Comparison of ENCODE assay signal across 18 cellular contexts in the genomic region with DNA sequence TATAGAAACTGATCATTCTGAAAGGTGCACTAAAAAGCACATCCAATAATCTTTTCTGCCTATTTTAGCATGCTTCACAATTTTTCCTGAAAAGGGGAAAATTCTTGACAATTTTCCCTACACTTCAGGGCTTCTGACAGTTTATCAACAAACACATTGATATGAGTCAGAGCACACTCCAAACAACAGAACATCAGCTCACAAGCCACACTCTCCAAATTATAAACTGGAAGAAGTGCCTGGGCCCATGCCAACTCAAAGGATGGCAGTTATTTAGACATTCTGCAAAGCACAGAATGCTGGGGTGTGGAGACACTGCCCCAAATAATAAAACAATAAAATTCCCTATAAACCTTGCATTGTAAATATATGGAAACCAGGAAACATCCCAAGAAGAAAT.
A peak's percentile ranks its signal among the peaks of the same experiment; 100 is the strongest.
DNase-seq lines count a peak whose midpoint lies in the region; ATAC-seq and TF ChIP-seq lines count a peak whose summit lies in the region.
"Had no signal": no experiment of that assay in that cellular context is flagged by ENCODE, and none has a peak within 500 bp of the region (broad histone marks: within the 10 kb centered on the region; RNA-seq: fewer than 3 reads in every experiment).

No MANE protein-coding gene starts in this region.

- intact Hi-C loops in PC-3 (cut with micrococcal nuclease), result no loop called here
- intact Hi-C loops in A673 (cut with micrococcal nuclease; ENCODE audit: unreplicated experiment), result no loop called here

- H3K4me2 ChIP-seq in PC-3 (ENCODE audit: low read length), result no peak overlapping the region

- H3K4me3 ChIP-seq in LNCaP clone FGC (ENCODE audit: low read depth, low read length), result 0 out of 2 replicates have a peak overlapping the region, but pooled peaks have one; percentile 13
- no peak overlapping the region for H3K4me3 ChIP-seq in PC-3 (ENCODE audit: low read length)
- H3K4me3 ChIP-seq in A673 (ENCODE audit: low read depth, low read length, poor library complexity, severe bottlenecking), result no peak overlapping the region
- no peak overlapping the region for H3K4me3 ChIP-seq in brain microvascular endothelial cell (ENCODE audit: low read depth, low read length)
- H3K4me3 ChIP-seq: SJCRH30, spleen had no signal

- DNase-seq in NCI-H1436 (lab: John Stamatoyannopoulos, UW) (peak; percentile 6), NCI-H1436 treated with DMSO at 0.1 percent for 48 hours (lab: John Stamatoyannopoulos, UW) (no peak), LNCaP clone FGC (ENCODE audit: low read depth) (peak; percentile 78), PC-3 (peak; percentile 22), myocyte (ENCODE audit: low read depth) (peak; percentile 9), A673 (ENCODE audit: low spot score) (no peak), brain microvascular endothelial cell (no peak)
- DNase-seq: 8988T; activated CD8-positive, alpha-beta memory T cell treated with anti-CD3 and anti-CD28 coated beads, Interleukin-2, amount 50 U/mL, for 4 hours; activated effector memory CD4-positive, alpha-beta T cell treated with Interleukin-2 at 50 U/mL for 16 hours; BE2C; HFFc6; left ventricle myocardium superior; SJCRH30; spleen had no signal

- no peaks in the 10 kb centered on the region for H4K20me1 ChIP-seq in PC-3 (ENCODE audit: low read length)

- no peaks in the 10 kb centered on the region for H3K36me3 ChIP-seq in PC-3 (ENCODE audit: low read depth, low read length)
- H3K36me3 ChIP-seq in A673 (ENCODE audit: insufficient read depth, low read length, poor library complexity, severe bottlenecking), result no peaks in the 10 kb centered on the region
- no peaks in the 10 kb centered on the region for H3K36me3 ChIP-seq in brain microvascular endothelial cell (replicated peaks)
- H3K36me3 ChIP-seq: BE2C, SJCRH30, spleen had no signal

- no peaks in the 10 kb centered on the region for H3K9me2 ChIP-seq in PC-3 (replicated peaks; ENCODE audit: low read length)

- in situ Hi-C loops in brain microvascular endothelial cell (cut with HindIII; ENCODE audit: low pct_ligation_motif_present, low sequenced_read_pairs), result no loop called here

- ATAC-seq in PC-3, result peak; percentile 66
- ATAC-seq in GM18511 (IDR thresholded peaks at IDR 0.05; ENCODE audit: unreplicated experiment), result no peak
- ATAC-seq: HepG2, left ventricle myocardium superior had no signal

- CTCF ChIA-PET in PC-3 (lab: Charles Lee), result no interaction called here
- CTCF ChIA-PET in A673 (lab: Charles Lee), result no interaction called here

- H3K79me2 ChIP-seq in PC-3 (ENCODE audit: low read length), result peaks cover 5% of the 10 kb centered on the region

- H3F3A ChIP-seq in PC-3 (ENCODE audit: low read length, unreplicated experiment), result no peaks in the 10 kb centered on the region

- POLR2A ChIA-PET in PC-3 (lab: Charles Lee; ENCODE audit: unreplicated experiment), result no interaction called here
- POLR2A ChIA-PET in A673 (lab: Charles Lee; ENCODE audit: low non-redundant PET), result no interaction called here

- BruUV-seq in PC-3 (replicated peaks; lab: Mats Ljungman, UMichigan) (no TSS peak), A673 (replicated peaks; lab: Mats Ljungman, UMichigan) (no TSS peak)

- H3K27me3 ChIP-seq in PC-3 (ENCODE audit: low read length) (no peaks in the 10 kb centered on the region), A673 (replicated peaks; ENCODE audit: insufficient read depth, low read depth, low read length, poor library complexity) (peaks cover 5% of the 10 kb centered on the region), brain microvascular endothelial cell (replicated peaks) (no peaks in the 10 kb centered on the region)
- H3K27me3 ChIP-seq: BE2C, SJCRH30, spleen had no signal

- H2AFZ ChIP-seq in PC-3 (ENCODE audit: low read length), result no peak overlapping the region

- no peak overlapping the region for H3K9ac ChIP-seq in PC-3 (ENCODE audit: low read length)

- H3K27ac ChIP-seq in PC-3 (ENCODE audit: low read length) (no peak overlapping the region), A673 (ENCODE audit: low read depth, low read length, poor library complexity, severe bottlenecking) (no peak overlapping the region), brain microvascular endothelial cell (no peak overlapping the region)
- H3K27ac ChIP-seq: SJCRH30, spleen, VCaP had no signal

- no peaks in the 10 kb centered on the region for H3K9me3 ChIP-seq in PC-3 (ENCODE audit: low read length)
- H3K9me3 ChIP-seq in A673 (ENCODE audit: low read depth, low read length, poor library complexity, severe bottlenecking), result no peaks in the 10 kb centered on the region
- H3K9me3 ChIP-seq: BE2C, SJCRH30, spleen had no signal

- TF ChIP-seq CTCF in LNCaP clone FGC (IDR thresholded peaks at IDR 0.05; ENCODE audit: control insufficient read depth, extremely low read depth, insufficient read depth) (no peak), PC-3 (conservative IDR thresholded peaks at IDR 0.05; ENCODE audit: low read depth, low read length) (no peak), A673 (conservative IDR thresholded peaks at IDR 0.05; ENCODE audit: low read depth, low read length) (no peak), brain microvascular endothelial cell (IDR thresholded peaks at IDR 0.05; ENCODE audit: low read depth, low read length, missing control alignments) (no peak)

- H3K4me1 ChIP-seq in PC-3 (ENCODE audit: insufficient read depth, low read length) (0 out of 2 replicates have a peak, but pooled peaks cover 7% of the 10 kb centered on the region), A673 (ENCODE audit: insufficient read depth, low read length, poor library complexity, severe bottlenecking) (no peaks in the 10 kb centered on the region)
- H3K4me1 ChIP-seq: BE2C had no signal

Comparison
In these comparisons a context has a peak if more than half of its experiments do, and no peak if none do; other contexts are left out.
1. DNase-seq: peak in NCI-H1436 (single experiment), LNCaP clone FGC (single experiment), PC-3 (single experiment) and myocyte (single experiment); none in NCI-H1436 treated with DMSO at 0.1 percent for 48 hours (single experiment), A673 (single experiment) and brain microvascular endothelial cell (single experiment).